In genomic region chr11:92843455-92843854, GRCh38 we compare ENCODE assay signal across 24 cellular contexts.
A peak's percentile ranks its signal among the peaks of the same experiment; 100 is the strongest.
DNase-seq lines count a peak whose midpoint lies in the region; ATAC-seq and TF ChIP-seq lines count a peak whose summit lies in the region.
"Had no signal": no experiment of that assay in that cellular context is flagged by ENCODE, and none has a peak within 500 bp of the region (broad histone marks: within the 10 kb centered on the region; RNA-seq: fewer than 3 reads in every experiment).

No MANE protein-coding gene starts in this region.

- H3K27ac Mint-ChIP-seq in MCF 10A (ENCODE audit: low read depth, unreplicated experiment) = peak overlapping the region; percentile 40
- H3K27ac Mint-ChIP-seq: HFFc6; natural killer cell treated with Interleukin-12 subunit alpha and Interleukin-12 subunit beta and Interleukin-15 and Interleukin-18, amount 100 ng/mL, for 72 hours; T-cell had no signal

- ATAC-seq in esophagus mucosa (peak; percentile 80), GM19397 (IDR thresholded peaks at IDR 0.05; ENCODE audit: unreplicated experiment) (no peak), HG03045 (IDR thresholded peaks at IDR 0.05; ENCODE audit: unreplicated experiment) (no peak)
- ATAC-seq: natural killer cell treated with Interleukin-12 subunit alpha and Interleukin-12 subunit beta and Interleukin-15 and Interleukin-18, amount 100 ng/mL, for 72 hours; T-cell; upper lobe of right lung had no signal

- H3K4me3 Mint-ChIP-seq in MCF 10A (ENCODE audit: unreplicated experiment) = no peak overlapping the region
- H3K4me3 Mint-ChIP-seq: HFFc6; natural killer cell treated with Interleukin-12 subunit alpha and Interleukin-12 subunit beta and Interleukin-15 and Interleukin-18, amount 100 ng/mL, for 72 hours; T-cell had no signal

- no peaks in the 10 kb centered on the region for H3K4me1 ChIP-seq in breast epithelium
- H3K4me1 ChIP-seq: BLaER1 treated with 17β-estradiol and CSF1 and Interleukin-3, amounts not matched to agents 10 nM and 100 nM; upper lobe of right lung had no signal

- H3K27me3 Mint-ChIP-seq in MCF 10A (ENCODE audit: insufficient read depth, unreplicated experiment) = no peaks in the 10 kb centered on the region
- H3K27me3 Mint-ChIP-seq: natural killer cell treated with Interleukin-12 subunit alpha and Interleukin-12 subunit beta and Interleukin-15 and Interleukin-18, amount 100 ng/mL, for 72 hours; T-cell had no signal

- H3K9me3 Mint-ChIP-seq in MCF 10A (ENCODE audit: unreplicated experiment) = no peaks in the 10 kb centered on the region
- H3K9me3 Mint-ChIP-seq: T-cell had no signal

- intact Hi-C loops in MCF 10A (cut with micrococcal nuclease) = no loop called here
- intact Hi-C loops in breast epithelium (cut with DNase I; ENCODE audit: low total_unique reads) = no loop called here

- BruUV-seq in MCF 10A (replicated peaks; lab: Mats Ljungman, UMichigan) = no TSS peak

- H3K27ac ChIP-seq in breast epithelium = no peak overlapping the region
- H3K27ac ChIP-seq: BLaER1 treated with 17β-estradiol and CSF1 and Interleukin-3, amounts not matched to agents 10 nM and 100 nM; epithelial cell of prostate; upper lobe of right lung had no signal

- CTCF ChIA-PET in MCF 10A (lab: Yijun Ruan, JAX) = interaction anchor here (0.6 to 1.3 kb wide), 4 partner anchors 9 to 514 kb away, joined by 3 to 4 read pairs (median 3); no protein-coding TSS in a partner anchor

- POLR2A ChIA-PET in MCF 10A (lab: Yijun Ruan, JAX) = interaction anchor here (0.7 to 2.5 kb wide), 3 partner anchors 9 to 42 kb away, joined by 3 to 7 read pairs (median 6); no protein-coding TSS in a partner anchor

- TF ChIP-seq CTCF in MCF 10A (IDR thresholded peaks at IDR 0.05; ENCODE audit: unreplicated experiment) (no peak), breast epithelium (IDR thresholded peaks at IDR 0.05) (no peak)

- no peak for TF ChIP-seq POLR2A in breast epithelium (IDR thresholded peaks at IDR 0.05)

- no peak overlapping the region for H3K4me3 ChIP-seq in breast epithelium
- H3K4me3 ChIP-seq: BLaER1 treated with 17β-estradiol and CSF1 and Interleukin-3, amounts not matched to agents 10 nM and 100 nM; upper lobe of right lung had no signal

- H3K4me1 Mint-ChIP-seq in MCF 10A (ENCODE audit: insufficient read depth, unreplicated experiment) = peaks cover 10% of the 10 kb centered on the region
- H3K4me1 Mint-ChIP-seq: T-cell had no signal

- no peaks in the 10 kb centered on the region for H3K9me3 ChIP-seq in breast epithelium
- H3K9me3 ChIP-seq: BLaER1 treated with 17β-estradiol and CSF1 and Interleukin-3, amounts not matched to agents 10 nM and 100 nM; upper lobe of right lung had no signal

- no peaks in the 10 kb centered on the region for H3K36me3 Mint-ChIP-seq in MCF 10A (ENCODE audit: insufficient read depth, unreplicated experiment)
- H3K36me3 Mint-ChIP-seq: natural killer cell treated with Interleukin-12 subunit alpha and Interleukin-12 subunit beta and Interleukin-15 and Interleukin-18, amount 100 ng/mL, for 72 hours; T-cell had no signal

- H3K27me3 ChIP-seq in breast epithelium = no peaks in the 10 kb centered on the region
- H3K27me3 ChIP-seq: BLaER1 treated with 17β-estradiol and CSF1 and Interleukin-3, amounts not matched to agents 10 nM and 100 nM; upper lobe of right lung had no signal

- H3K36me3 ChIP-seq in breast epithelium = no peaks in the 10 kb centered on the region
- H3K36me3 ChIP-seq: BLaER1 treated with 17β-estradiol and CSF1 and Interleukin-3, amounts not matched to agents 10 nM and 100 nM; upper lobe of right lung had no signal

- DNase-seq in MCF 10A (ENCODE audit: unreplicated experiment) (peak; percentile 27), breast epithelium (ENCODE audit: low spot score in 2 of 2) (no peak), NCI-H526 (lab: John Stamatoyannopoulos, UW) (peak; percentile 93 to 94), putamen (ENCODE audit: low spot score) (no peak)
- no peak for DNase-seq in effector CD8-positive, alpha-beta T cell (lab: John Stamatoyannopoulos, UW)
- DNase-seq: activated CD4-positive, alpha-beta T cell treated with anti-CD3 and anti-CD28 coated beads, Interleukin-2, amount 50 U/mL, for 1 hour; activated CD8-positive, alpha-beta memory T cell treated with anti-CD3 and anti-CD28 coated beads, Interleukin-2, amount 50 U/mL, for 48 hours; activated effector memory CD4-positive, alpha-beta T cell treated with Interleukin-2 at 50 U/mL for 16 hours; DND-41; HFFc6; KBM-7; kidney glomerular epithelial cell; mesendoderm; NCI-H2227 treated with DMSO at 0.1 percent for 48 hours; Right ventricle myocardium superior; stimulated activated CD4-positive, alpha-beta T cell treated with anti-CD3 and anti-CD28 coated beads, Interleukin-4, amount 100 ng/mL, for 24 hours; T-cell; upper lobe of right lung had no signal

Comparison
In these comparisons a context has a peak if more than half of its experiments do, and no peak if none do; other contexts are left out.
1. DNase-seq: peak in MCF 10A (single experiment) and NCI-H526 (2 of 2); none in breast epithelium (0 of 2), effector CD8-positive, alpha-beta T cell (single experiment) and putamen (single experiment).